Comparison of ENCODE assay signal across 16 cellular contexts in the genomic region with DNA sequence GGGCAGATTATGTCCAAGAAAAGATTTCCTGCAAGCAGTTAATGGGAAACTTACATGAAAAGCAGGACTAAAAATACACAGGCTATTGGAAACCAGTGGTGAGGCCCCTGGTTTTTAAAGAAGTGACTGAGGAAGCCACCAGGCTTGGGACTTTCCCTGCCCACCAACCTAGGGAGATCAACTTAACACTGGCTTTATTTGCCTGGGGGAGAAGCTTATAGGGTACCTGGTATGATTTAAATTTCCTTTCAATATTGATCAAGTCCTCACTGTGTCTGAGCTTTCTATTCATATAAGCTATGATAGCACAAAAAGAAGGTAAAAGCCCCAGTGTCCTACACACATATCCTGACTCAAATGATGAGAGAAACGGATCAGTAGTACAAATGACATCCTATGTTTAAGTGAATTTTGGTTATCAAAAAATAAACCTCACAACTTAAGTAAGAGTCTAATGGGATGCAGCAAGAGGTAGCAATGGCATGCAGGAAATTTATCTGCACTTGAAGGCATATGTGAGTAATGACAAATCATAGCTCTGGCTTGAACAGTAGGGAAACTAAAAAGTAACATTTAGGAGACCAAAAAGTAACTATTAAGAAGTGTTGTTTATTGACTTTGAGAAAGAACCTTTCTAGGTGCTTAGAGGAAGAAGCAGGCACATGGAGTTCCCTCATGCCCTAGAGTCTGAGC.
DNase-seq lines count a peak whose midpoint lies in the region; ATAC-seq and TF ChIP-seq lines count a peak whose summit lies in the region.
"Had no signal": no experiment of that assay in that cellular context is flagged by ENCODE, and none has a peak within 500 bp of the region (broad histone marks: within the 10 kb centered on the region; RNA-seq: fewer than 3 reads in every experiment).

No MANE protein-coding gene starts in this region.

- H4K20me1 ChIP-seq in OCI-LY3 (ENCODE audit: insufficient read depth, low read length): no peaks in the 10 kb centered on the region

- H3K4me3 Mint-ChIP-seq in activated naive CD8-positive, alpha-beta T cell treated with anti-CD3 and anti-CD28 coated beads, Interleukin-2, amount 10 ng/mL, durations not matched to agents 7 days and 5 days: no peak overlapping the region
- no peak overlapping the region for H3K4me3 Mint-ChIP-seq in activated naive CD8-positive, alpha-beta T cell treated with anti-CD3 and anti-CD28 coated beads for 36 hours

- ATAC-seq in activated naive CD8-positive, alpha-beta T cell treated with anti-CD3 and anti-CD28 coated beads, Interleukin-2, amount 10 ng/mL, durations not matched to agents 7 days and 5 days (ENCODE audit: low read depth): peak; percentile 47
- ATAC-seq in GM18861 (IDR thresholded peaks at IDR 0.05; ENCODE audit: unreplicated experiment): no peak
- ATAC-seq: HCT116 had no signal

- H3K4me2 ChIP-seq in OCI-LY3 (ENCODE audit: low read length): peak overlapping the region; percentile 61

- H3K27ac ChIP-seq in OCI-LY3 (ENCODE audit: low read length) (no peak overlapping the region), temporal lobe (ENCODE audit: low read depth, low read length) (peak overlapping the region; percentile 88)

- H3K79me2 ChIP-seq in OCI-LY3 (ENCODE audit: low read length): peaks cover 5% of the 10 kb centered on the region

- H3K27me3 Mint-ChIP-seq in activated naive CD8-positive, alpha-beta T cell treated with anti-CD3 and anti-CD28 coated beads, Interleukin-2, amount 10 ng/mL, durations not matched to agents 7 days and 5 days: peaks cover 7% of the 10 kb centered on the region
- no peaks in the 10 kb centered on the region for H3K27me3 Mint-ChIP-seq in activated naive CD8-positive, alpha-beta T cell treated with anti-CD3 and anti-CD28 coated beads for 36 hours

- H3K27me3 ChIP-seq in OCI-LY3 (ENCODE audit: low read depth, low read length): no peaks in the 10 kb centered on the region
- H3K27me3 ChIP-seq: BE2C had no signal

- no peak overlapping the region for H3K9ac ChIP-seq in OCI-LY3 (ENCODE audit: low read length)

- POLR2A ChIA-PET in activated naive CD8-positive, alpha-beta T cell treated with anti-CD3 and anti-CD28 coated beads, Interleukin-2, amount 10 ng/mL, durations not matched to agents 7 days and 5 days (lab: Charles Lee): interaction anchor here (1.0 kb wide), 1 partner anchor 65 kb away, joined by 3 read pairs; no protein-coding TSS in a partner anchor

- TF ChIP-seq CTCF in OCI-LY3 (IDR thresholded peaks at IDR 0.05; ENCODE audit: low read depth, low read length): no peak
- TF ChIP-seq CTCF in fibroblast of pulmonary artery (IDR thresholded peaks at IDR 0.05; ENCODE audit: low read length, missing control alignments): no peak

- H2AFZ ChIP-seq in OCI-LY3 (ENCODE audit: low read depth, low read length): no peak overlapping the region

- DNase-seq in activated naive CD8-positive, alpha-beta T cell treated with anti-CD3 and anti-CD28 coated beads, Interleukin-2, amount 10 ng/mL, durations not matched to agents 7 days and 5 days: no peak
- no peak for DNase-seq in activated naive CD8-positive, alpha-beta T cell treated with anti-CD3 and anti-CD28 coated beads for 36 hours
- DNase-seq in fibroblast of pulmonary artery (ENCODE audit: low read depth): peak; percentile 30
- no peak for DNase-seq in AML-193 (lab: John Stamatoyannopoulos, UW)
- no peak for DNase-seq in hypothalamus (lab: John Stamatoyannopoulos, UW)
- DNase-seq: BE2C; EL; NCI-H1417 treated with DMSO at 0.1 percent for 48 hours; NCI-H510A; RPMI8226; stimulated activated CD4-positive, alpha-beta T cell treated with anti-CD3 and anti-CD28 coated beads, Interleukin-1b, Interleukin-23, amount 100 ng/mL, for 48 hours; T1000 had no signal

- H3K4me3 ChIP-seq in OCI-LY3 (ENCODE audit: low read length) (peak overlapping the region; percentile 16; the same call in 1 of the 2 replicates), fibroblast of pulmonary artery (replicated peaks; ENCODE audit: low read depth, low read length) (no peak overlapping the region)

- no peak overlapping the region for H3K27ac Mint-ChIP-seq in activated naive CD8-positive, alpha-beta T cell treated with anti-CD3 and anti-CD28 coated beads, Interleukin-2, amount 10 ng/mL, durations not matched to agents 7 days and 5 days
- no peak overlapping the region for H3K27ac Mint-ChIP-seq in activated naive CD8-positive, alpha-beta T cell treated with anti-CD3 and anti-CD28 coated beads for 36 hours

- peaks cover 29% of the 10 kb centered on the region for H3K4me1 ChIP-seq in OCI-LY3 (ENCODE audit: low read length)
- H3K4me1 ChIP-seq: BE2C had no signal

- H3K36me3 Mint-ChIP-seq in activated naive CD8-positive, alpha-beta T cell treated with anti-CD3 and anti-CD28 coated beads, Interleukin-2, amount 10 ng/mL, durations not matched to agents 7 days and 5 days: peaks cover 23% of the 10 kb centered on the region
- no peaks in the 10 kb centered on the region for H3K36me3 Mint-ChIP-seq in activated naive CD8-positive, alpha-beta T cell treated with anti-CD3 and anti-CD28 coated beads for 36 hours

- H3K9me3 Mint-ChIP-seq in activated naive CD8-positive, alpha-beta T cell treated with anti-CD3 and anti-CD28 coated beads, Interleukin-2, amount 10 ng/mL, durations not matched to agents 7 days and 5 days: peaks cover 5% of the 10 kb centered on the region
- no peaks in the 10 kb centered on the region for H3K9me3 Mint-ChIP-seq in activated naive CD8-positive, alpha-beta T cell treated with anti-CD3 and anti-CD28 coated beads for 36 hours

- no peaks in the 10 kb centered on the region for H3K36me3 ChIP-seq in OCI-LY3 (replicated peaks; ENCODE audit: low read depth, low read length)
- H3K36me3 ChIP-seq: BE2C had no signal

- H3K4me1 Mint-ChIP-seq in activated naive CD8-positive, alpha-beta T cell treated with anti-CD3 and anti-CD28 coated beads, Interleukin-2, amount 10 ng/mL, durations not matched to agents 7 days and 5 days: peaks cover 18% of the 10 kb centered on the region
- peaks cover 8% of the 10 kb centered on the region for H3K4me1 Mint-ChIP-seq in activated naive CD8-positive, alpha-beta T cell treated with anti-CD3 and anti-CD28 coated beads for 36 hours

- H3K9me3 ChIP-seq in OCI-LY3 (ENCODE audit: insufficient read depth, low read length): no peaks in the 10 kb centered on the region
- H3K9me3 ChIP-seq: BE2C had no signal
